8 cellular contexts compared by ENCODE assay signal in genomic region chr4:122732329-122733026, GRCh38. TPM values are rescaled to one million over a fixed set of nuclear protein-coding genes. Genes with fewer than 3 reads are reported as not detected.
DNase-seq lines count a peak whose midpoint lies in the region; ATAC-seq and TF ChIP-seq lines count a peak whose summit lies in the region.

Gene BBS12 (plus strand): TSS chr4:122732704. CDS start chr4:122741893, 9,189 bp downstream.

- H3K4me1 ChIP-seq in left ventricle myocardium inferior (peaks cover 42% of the 10 kb centered on the region), upper lobe of right lung (peaks cover 9% of the 10 kb centered on the region)

- ATAC-seq in GM18498 (IDR thresholded peaks at IDR 0.05; ENCODE audit: unreplicated experiment), result peak; percentile 99
- ATAC-seq in HG02938 (IDR thresholded peaks at IDR 0.05; ENCODE audit: unreplicated experiment), result peak; percentile 100
- ATAC-seq in upper lobe of right lung, result peak; percentile 100

- peak within 1 kb of the TSS; percentile 88 for H3K4me3 ChIP-seq in left ventricle myocardium inferior
- H3K4me3 ChIP-seq in upper lobe of right lung, result peak within 1 kb of the TSS; percentile 59

- peak within 1 kb of the TSS; percentile 96 for H3K4me3 Mint-ChIP-seq in T-helper 1 cell treated with Interleukin-12 subunit alpha and Interleukin-12 subunit beta and Interleukin-4 antibody, amounts not matched to agents 30 μg/mL and 1 μg/mL, for 36 hours

- H3K36me3 Mint-ChIP-seq in T-helper 1 cell treated with Interleukin-12 subunit alpha and Interleukin-12 subunit beta and Interleukin-4 antibody, amounts not matched to agents 30 μg/mL and 1 μg/mL, for 36 hours (ENCODE audit: low read depth), result peaks cover 8% of the 10 kb centered on the region

- peaks cover 7% of the 10 kb centered on the region for H3K9me3 Mint-ChIP-seq in T-helper 1 cell treated with Interleukin-12 subunit alpha and Interleukin-12 subunit beta and Interleukin-4 antibody, amounts not matched to agents 30 μg/mL and 1 μg/mL, for 36 hours

- H3K9me3 ChIP-seq in left ventricle myocardium inferior (replicated peaks), result peaks cover 4% of the 10 kb centered on the region
- no peaks in the 10 kb centered on the region for H3K9me3 ChIP-seq in upper lobe of right lung

- no peaks in the 10 kb centered on the region for H3K27me3 Mint-ChIP-seq in T-helper 1 cell treated with Interleukin-12 subunit alpha and Interleukin-12 subunit beta and Interleukin-4 antibody, amounts not matched to agents 30 μg/mL and 1 μg/mL, for 36 hours (ENCODE audit: low read depth)

- H3K36me3 ChIP-seq in left ventricle myocardium inferior (no peaks in the 10 kb centered on the region), upper lobe of right lung (no peaks in the 10 kb centered on the region)

- peak; percentile 97 for DNase-seq in NCI-H1694 (lab: John Stamatoyannopoulos, UW)
- DNase-seq in left ventricle myocardium inferior, result peak; percentile 98
- DNase-seq in posterior vena cava (ENCODE audit: low spot score), result peak; percentile 99
- peak; percentile 98 for DNase-seq in upper lobe of right lung

- H3K27me3 ChIP-seq in left ventricle myocardium inferior (ENCODE audit: low read depth) (no peaks in the 10 kb centered on the region), upper lobe of right lung (no peaks in the 10 kb centered on the region)

- peaks cover 18% of the 10 kb centered on the region for H3K4me1 Mint-ChIP-seq in T-helper 1 cell treated with Interleukin-12 subunit alpha and Interleukin-12 subunit beta and Interleukin-4 antibody, amounts not matched to agents 30 μg/mL and 1 μg/mL, for 36 hours (ENCODE audit: low read depth)

- intact Hi-C loops in left ventricle myocardium inferior (cut with micrococcal nuclease) (no loop called here), posterior vena cava (cut with DNase I) (no loop called here), upper lobe of right lung (cut with DNase I) (no loop called here)

- TF ChIP-seq CTCF in left ventricle myocardium inferior (IDR thresholded peaks at IDR 0.05; ENCODE audit: borderline replicate concordance), result peak; percentile 47
- TF ChIP-seq CTCF in upper lobe of right lung (IDR thresholded peaks at IDR 0.05), result peak; percentile 39

- H3K27ac Mint-ChIP-seq in T-helper 1 cell treated with Interleukin-12 subunit alpha and Interleukin-12 subunit beta and Interleukin-4 antibody, amounts not matched to agents 30 μg/mL and 1 μg/mL, for 36 hours, result peak within 1 kb of the TSS; percentile 98

- H3K27ac ChIP-seq in angular gyrus (ENCODE audit: low read depth, low read length) (peak within 1 kb of the TSS; percentile 68), left ventricle myocardium inferior (replicated peaks) (peak within 1 kb of the TSS; percentile 86), upper lobe of right lung (peak within 1 kb of the TSS; percentile 85)

RNA-seq across cellular contexts. Expression of gene BBS12, which starts in this region (rescaled TPM):
- total RNA-seq in left ventricle myocardium inferior (5.4 TPM), posterior vena cava (1 to 10 TPM; 3.1 to 3.8 TPM), upper lobe of right lung (2.8 TPM)

Comparison
In these comparisons a context has a peak if more than half of its experiments do, and no peak if none do; other contexts are left out.
1. Peak in every context shown above with its lines: DNase-seq, ATAC-seq, H3K4me3 ChIP-seq and H3K27ac ChIP-seq.